Comparison of ENCODE assay signal across 20 cellular contexts in genomic region chr17:7875804-7876203, GRCh38.
"Had no signal": no experiment of that assay in that cellular context is flagged by ENCODE, and none has a peak within 500 bp of the region (broad histone marks: within the 10 kb centered on the region; RNA-seq: fewer than 3 reads in every experiment).

No MANE protein-coding gene starts in this region.

- H3K4me3 Mint-ChIP-seq: memory B cell; mesothelial cell of epicardium; natural killer cell treated with Interleukin-12 subunit alpha and Interleukin-12 subunit beta and Interleukin-15 and Interleukin-18, amount 100 ng/mL, for 72 hours; neural progenitor cell had no signal

- ATAC-seq: left cardiac atrium; lower lobe of right lung; natural killer cell treated with Interleukin-12 subunit alpha and Interleukin-12 subunit beta and Interleukin-15 and Interleukin-18, amount 100 ng/mL, for 72 hours; pancreas; right cardiac atrium; stimulated activated naive CD8-positive, alpha-beta T cell treated with anti-CD3 and anti-CD28 coated beads, Interleukin-15, Interleukin-2, amounts not matched to agents 100 U/mL and 50 U/mL, for 24 hours had no signal

- H3K27ac ChIP-seq: colonic mucosa, hepatocyte, left ventricle myocardium inferior, lower lobe of right lung, neural progenitor cell, pancreas, transverse colon had no signal

- H3K4me2 ChIP-seq: hepatocyte, neural progenitor cell, smooth muscle cell had no signal

- H3K4me3 ChIP-seq: colonic mucosa, hepatocyte, left ventricle myocardium inferior, lower lobe of right lung, neural progenitor cell, pancreas, smooth muscle cell, transverse colon had no signal

- FAIRE-seq: kidney, pancreas had no signal

- H3K36me3 ChIP-seq: colonic mucosa, neural progenitor cell had no signal

- H3K27me3 Mint-ChIP-seq: memory B cell; natural killer cell treated with Interleukin-12 subunit alpha and Interleukin-12 subunit beta and Interleukin-15 and Interleukin-18, amount 100 ng/mL, for 72 hours; progenitor cell of endocrine pancreas had no signal

- H3K27me3 ChIP-seq: colonic mucosa, hepatocyte, neural progenitor cell, pancreas, transverse colon had no signal

- H3K4me1 Mint-ChIP-seq: neural progenitor cell had no signal

- H3K9me3 ChIP-seq: colonic mucosa, left ventricle myocardium inferior, lower lobe of right lung, pancreas, transverse colon had no signal

- H3K27ac Mint-ChIP-seq: memory B cell; mesothelial cell of epicardium; natural killer cell treated with Interleukin-12 subunit alpha and Interleukin-12 subunit beta and Interleukin-15 and Interleukin-18, amount 100 ng/mL, for 72 hours; neural progenitor cell; progenitor cell of endocrine pancreas had no signal

- H3K9me3 Mint-ChIP-seq: memory B cell; mesothelial cell of epicardium; natural killer cell treated with Interleukin-12 subunit alpha and Interleukin-12 subunit beta and Interleukin-15 and Interleukin-18, amount 100 ng/mL, for 72 hours; neural progenitor cell had no signal

- DNase-seq: colonic mucosa; effector CD4-positive, alpha-beta T cell; foreskin melanocyte; kidney; left cardiac atrium; left ventricle myocardium inferior; lower lobe of right lung; occipital lobe; pancreas; right cardiac atrium; stimulated activated CD4-positive, alpha-beta T cell treated with anti-CD3 and anti-CD28 coated beads, Interleukin-2, amount 100 ng/mL, for 48 hours; stimulated activated naive CD8-positive, alpha-beta T cell treated with anti-CD3 and anti-CD28 coated beads, Interleukin-15, Interleukin-2, amounts not matched to agents 100 U/mL and 50 U/mL, for 24 hours; transverse colon had no signal

- H3K4me1 ChIP-seq: colonic mucosa, neural progenitor cell had no signal
